Comparison of ENCODE assay signal across 21 cellular contexts in the genomic region with DNA sequence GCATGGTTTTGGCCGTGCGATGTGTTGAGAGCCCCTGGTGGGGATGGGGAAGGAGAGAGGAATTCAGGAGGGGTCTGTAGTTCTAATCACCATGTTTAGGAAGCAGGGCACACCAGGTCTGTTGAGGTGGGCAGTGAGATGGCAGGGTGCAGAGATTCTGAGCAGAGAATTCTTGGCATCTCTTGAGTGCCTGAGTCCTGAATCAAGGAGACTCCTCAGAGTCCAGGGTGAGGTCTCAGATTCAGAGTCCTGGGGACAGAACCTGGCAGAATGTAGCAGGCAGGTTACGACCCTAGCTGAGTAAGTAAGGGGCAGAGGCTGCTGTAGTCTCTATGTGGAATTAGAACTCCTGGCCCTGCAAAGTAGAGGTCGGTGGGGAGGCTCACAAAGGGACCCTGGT. TPM values are rescaled to one million over a fixed set of nuclear protein-coding genes. Genes with fewer than 3 reads are reported as not detected.
DNase-seq lines count a peak whose midpoint lies in the region; ATAC-seq and TF ChIP-seq lines count a peak whose summit lies in the region.
"Had no signal": no experiment of that assay in that cellular context is flagged by ENCODE, and none has a peak within 500 bp of the region (broad histone marks: within the 10 kb centered on the region; RNA-seq: fewer than 3 reads in every experiment).

No MANE protein-coding gene starts in this region.

- ATAC-seq in right cardiac atrium, result no peak
- ATAC-seq: activated T-cell treated with anti-CD3 and anti-CD28 coated beads, Interleukin-2, amount 50 U/mL, for 72 hours; left lung; natural killer cell; PC-3 had no signal

- H3K4me1 ChIP-seq in cardiac muscle cell (ENCODE audit: low read depth) (peaks cover 10% of the 10 kb centered on the region), right cardiac atrium (ENCODE audit: control insufficient read depth, insufficient read depth, low read length) (peaks cover 26% of the 10 kb centered on the region), esophagus (ENCODE audit: control insufficient read depth in 2 of 2, insufficient read depth in 2 of 2, low read length in 1 of 2) (peaks cover 0 to 11% of the 10 kb centered on the region in 2 donors), osteoblast (ENCODE audit: insufficient read depth, low read length) (peaks cover 12% of the 10 kb centered on the region), vagina (peaks cover 64% of the 10 kb centered on the region)

- TF ChIP-seq CTCF in cardiac muscle cell (IDR thresholded peaks at IDR 0.05; ENCODE audit: low read depth, low read length) (no peak), osteoblast (IDR thresholded peaks at IDR 0.05; ENCODE audit: extremely low read depth, low read depth, low read length) (no peak), vagina (IDR thresholded peaks at IDR 0.05) (no peak)

- H3K27me3 ChIP-seq in cardiac muscle cell, result no peaks in the 10 kb centered on the region
- H3K27me3 ChIP-seq in right cardiac atrium (ENCODE audit: control insufficient read depth, insufficient read depth), result no peaks in the 10 kb centered on the region
- H3K27me3 ChIP-seq in esophagus (ENCODE audit: control insufficient read depth in 1 of 2, insufficient read depth in 2 of 2, low read length in 2 of 2), result no peaks in the 10 kb centered on the region
- H3K27me3 ChIP-seq in osteoblast (ENCODE audit: insufficient read depth, low read length), result no peaks in the 10 kb centered on the region
- H3K27me3 ChIP-seq in vagina, result no peaks in the 10 kb centered on the region
- H3K27me3 ChIP-seq: left lung had no signal

- no peak for DNase-seq in cardiac muscle cell (ENCODE audit: low read depth in 1 of 2, low spot score in 1 of 2)
- DNase-seq in right cardiac atrium, result no peak
- DNase-seq in osteoblast (ENCODE audit: insufficient read length, low spot score, missing footprints), result no peak
- no peak for DNase-seq in vagina (ENCODE audit: extremely low spot score in 2 of 2)
- DNase-seq in posterior cingulate gyrus, result no peak
- no peak for DNase-seq in NCI-H2196 treated with DMSO at 0.1 percent for 48 hours (lab: John Stamatoyannopoulos, UW; ENCODE audit: unreplicated experiment)
- no peak for DNase-seq in ecto neural progenitor cell (ENCODE audit: low spot score)
- DNase-seq: activated CD4-positive, alpha-beta memory T cell treated with anti-CD3 and anti-CD28 coated beads, Interleukin-2, amount 10 ng/mL, durations not matched to agents 7 days and 5 days; activated T-cell treated with anti-CD3 and anti-CD28 coated beads, Interleukin-2, amount 50 U/mL, for 72 hours; CD4-positive, alpha-beta T cell; DND-41; foreskin fibroblast; left lung; MV-4-11; natural killer cell; NCI-H1930; NCI-H526; PC-3; stimulated activated CD4-positive, alpha-beta T cell treated with anti-CD3 and anti-CD28 coated beads, Interleukin-2, amount 100 ng/mL, for 24 hours had no signal

- no peak overlapping the region for H2AFZ ChIP-seq in osteoblast (ENCODE audit: low read length)

- peaks cover 79% of the 10 kb centered on the region for H4K20me1 ChIP-seq in osteoblast (ENCODE audit: insufficient read depth, low read length)

- H3K27ac ChIP-seq in cardiac muscle cell, result peak overlapping the region; percentile 78
- H3K27ac ChIP-seq in right cardiac atrium (ENCODE audit: low read length), result no peak overlapping the region
- peak overlapping the region; percentile 59 to 67 for H3K27ac ChIP-seq in esophagus (ENCODE audit: low read depth in 2 of 2, low read length in 1 of 2)
- H3K27ac ChIP-seq in osteoblast (ENCODE audit: low read depth, low read length), result no peak overlapping the region
- peak overlapping the region; percentile 8 for H3K27ac ChIP-seq in vagina
- H3K27ac ChIP-seq: A549, left lung had no signal

- no peak for TF ChIP-seq POLR2A in vagina (IDR thresholded peaks at IDR 0.05)

- H3K36me3 ChIP-seq in cardiac muscle cell, result no peaks in the 10 kb centered on the region
- H3K36me3 ChIP-seq in esophagus (ENCODE audit: control insufficient read depth in 2 of 2, insufficient read depth in 2 of 2, low read length in 1 of 2), result no peaks in the 10 kb centered on the region
- peaks cover 15% of the 10 kb centered on the region for H3K36me3 ChIP-seq in osteoblast (ENCODE audit: insufficient read depth, low read length)
- H3K36me3 ChIP-seq in vagina, result no peaks in the 10 kb centered on the region
- H3K36me3 ChIP-seq: left lung had no signal

- no peak overlapping the region for H3K4me3 ChIP-seq in cardiac muscle cell
- no peak overlapping the region for H3K4me3 ChIP-seq in right cardiac atrium (ENCODE audit: low read length)
- no peak overlapping the region for H3K4me3 ChIP-seq in esophagus (ENCODE audit: low read depth in 1 of 2, low read length in 2 of 2)
- no peak overlapping the region for H3K4me3 ChIP-seq in osteoblast (ENCODE audit: insufficient read depth, low read length)
- H3K4me3 ChIP-seq in vagina, result no peak overlapping the region
- H3K4me3 ChIP-seq: A549, left lung had no signal

- H3K79me2 ChIP-seq in osteoblast (ENCODE audit: insufficient read depth, low read length), result peaks cover 97% of the 10 kb centered on the region

- WGBS in right cardiac atrium, result 68% methylated on average over 4 of the region's 4 CpGs
- WGBS in esophagus, 2 donors, result 50 to 56% methylated on average over 4 of the region's 4 CpGs

- peak overlapping the region; percentile 13 for H3K4me2 ChIP-seq in osteoblast (ENCODE audit: insufficient read depth, low read length)
- H3K4me2 ChIP-seq: A549 had no signal

- H3K9me3 ChIP-seq in cardiac muscle cell (ENCODE audit: low read depth) (no peaks in the 10 kb centered on the region), right cardiac atrium (ENCODE audit: control insufficient read depth, low read length) (no peaks in the 10 kb centered on the region), esophagus (ENCODE audit: control insufficient read depth in 2 of 2, insufficient read depth in 1 of 2, low read depth in 1 of 2, low read length in 1 of 2) (peaks cover 0 to 2% of the 10 kb centered on the region in 2 donors), osteoblast (ENCODE audit: low read depth, low read length) (no peaks in the 10 kb centered on the region), vagina (no peaks in the 10 kb centered on the region)
- H3K9me3 ChIP-seq: A549, left lung had no signal

- intact Hi-C loops in right cardiac atrium (cut with DNase I) (no loop called here), vagina (cut with DNase I) (loop anchor here (2.0 kb wide), 1 partner anchor 13 kb away; a partner anchor contains a TSS), posterior cingulate gyrus (cut with DNase I) (no loop called here)

RNA-seq across cellular contexts. Expression of a gene that starts 12.9 kb away (rescaled TPM):
- total RNA-seq in cardiac muscle cell, result 13.0 and 14.9 TPM in 2 replicates
- polyA plus RNA-seq in cardiac muscle cell, result 24.2 and 26.4 TPM in 2 replicates
- 100 to 1,000 TPM in 1 of 4 donors, 10 to 100 TPM in 3; 61.4 to 116 (median 76.5) TPM for total RNA-seq in right cardiac atrium
- polyA plus RNA-seq in right cardiac atrium, result 30.6 TPM
- 10 to 100 TPM in 1 of 2 donors, 1 to 10 TPM in 1; 8.2 to 18.3 TPM for polyA plus RNA-seq in esophagus
- total RNA-seq in osteoblast, result 74.9 and 83.7 TPM in 2 replicates
- total RNA-seq in vagina, result 51.1 TPM
- total RNA-seq: activated T-cell treated with anti-CD3 and anti-CD28 coated beads, Interleukin-2, amount 50 U/mL, for 72 hours had no signal

Comparison
In these comparisons a context has a peak if more than half of its experiments do, and no peak if none do; other contexts are left out.
1. H3K27ac ChIP-seq: peak in cardiac muscle cell (single experiment), esophagus (2 of 2) and vagina (single experiment); none in right cardiac atrium (single experiment) and osteoblast (single experiment).